ENCODE assay signal across 2 cellular contexts in the genomic region with DNA sequence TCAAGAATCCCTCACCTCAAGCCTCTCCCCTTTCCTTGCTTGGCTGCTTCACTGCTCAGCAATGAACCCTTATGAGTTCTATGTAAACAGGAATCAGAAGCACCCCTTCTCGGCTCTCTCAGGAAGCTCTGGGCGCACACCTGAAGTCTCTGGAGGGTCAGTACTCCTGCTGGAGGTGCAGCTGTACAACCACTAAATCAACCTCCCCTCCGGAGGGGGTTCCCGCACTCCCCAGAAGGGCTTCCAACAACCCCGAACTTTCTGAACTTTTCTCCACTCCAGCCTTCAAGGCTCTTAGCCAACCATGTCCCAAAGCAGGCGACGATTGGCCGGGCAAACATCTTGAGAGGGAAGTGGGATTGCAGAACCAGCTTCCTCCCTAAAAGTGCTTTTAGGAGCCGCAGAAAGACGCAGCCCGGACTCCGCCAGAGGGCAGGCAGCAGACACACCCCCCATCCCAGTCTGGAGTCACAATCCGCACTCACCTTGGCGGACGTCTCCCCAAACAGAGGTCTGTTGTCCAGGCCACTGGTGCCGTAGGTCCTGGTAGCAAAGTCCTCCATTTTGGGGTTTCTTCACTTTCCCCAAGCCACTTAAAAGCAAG.
TF ChIP-seq lines count a peak whose summit lies in the region.

No MANE protein-coding gene starts in this region.

TF ChIP-seq in A549, 52 proteins besides CTCF, POLR2A, EP300 and RAD21 (continued from another document):
- TF ChIP-seq HOXB5 (CRISPR knock-in tag; IDR thresholded peaks at IDR 0.05) (no peak), PHF8 (IDR thresholded peaks at IDR 0.05; ENCODE audit: borderline replicate concordance, low read depth) (no peak), ESRRA (IDR thresholded peaks at IDR 0.05; ENCODE audit: borderline replicate concordance, low read length) (no peak), JUN (IDR thresholded peaks at IDR 0.05) (no peak), ZFP36 (IDR thresholded peaks at IDR 0.05; ENCODE audit: borderline replicate concordance, partially characterized antibody) (no peak), ELK1 (IDR thresholded peaks at IDR 0.05; ENCODE audit: low read depth, low read length) (no peak), ZNF302 (CRISPR knock-in tag; IDR thresholded peaks at IDR 0.05) (no peak)

TF ChIP-seq in HepG2, 621 proteins besides CTCF, POLR2A, EP300 and RAD21 (continued from another document):
- TF ChIP-seq THAP7 (CRISPR knock-in tag; IDR thresholded peaks at IDR 0.05) (0 out of 2 replicates have a peak, but pooled peaks have one; percentile 20), CCDC6 (CRISPR knock-in tag; IDR thresholded peaks at IDR 0.05) (peak; percentile 16; the same call in 1 of the 2 replicates), HOXA5 (CRISPR knock-in tag; IDR thresholded peaks at IDR 0.05) (0 out of 2 replicates have a peak, but pooled peaks have one; percentile 8), ZNF263 (CRISPR knock-in tag; IDR thresholded peaks at IDR 0.05) (no peak), HNRNPH1 (optimal IDR thresholded peaks at IDR 0.05; ENCODE audit: low read depth, low read length) (no peak), SAP130 (CRISPR knock-in tag; IDR thresholded peaks at IDR 0.05; ENCODE audit: low read depth) (0 out of 2 replicates have a peak, but pooled peaks have one; percentile 26), ZNF740 (CRISPR knock-in tag; IDR thresholded peaks at IDR 0.05) (peak; percentile 47; the same call in 1 of the 2 replicates), YY1 (IDR thresholded peaks at IDR 0.05; ENCODE audit: insufficient read depth, insufficient replicate concordance, low read depth, low read length) (peak; percentile 22)
